27 cellular contexts compared by ENCODE assay signal in genomic region chr3:68855620-68856019, GRCh38.
A peak's percentile ranks its signal among the peaks of the same experiment; 100 is the strongest.
DNase-seq lines count a peak whose midpoint lies in the region; FAIRE-seq and TF ChIP-seq lines count a peak whose summit lies in the region.
"Had no signal": no experiment of that assay in that cellular context is flagged by ENCODE, and none has a peak within 500 bp of the region (broad histone marks: within the 10 kb centered on the region; RNA-seq: fewer than 3 reads in every experiment).

No MANE protein-coding gene starts in this region.

- H3K4me2 ChIP-seq in H9 (ENCODE audit: insufficient read depth, insufficient read length, low read length) = no peak overlapping the region
- no peak overlapping the region for H3K4me2 ChIP-seq in smooth muscle cell
- H3K4me2 ChIP-seq: BLaER1 had no signal

- CTCF ChIA-PET in RWPE1 (lab: Yijun Ruan, JAX) = no interaction called here

- no peaks in the 10 kb centered on the region for H3K27me3 ChIP-seq in H9 (ENCODE audit: insufficient read depth, low read length)
- H3K27me3 ChIP-seq in smooth muscle cell (ENCODE audit: low read depth) = no peaks in the 10 kb centered on the region
- H3K27me3 ChIP-seq: BLaER1 had no signal

- no peak overlapping the region for H3T11ph ChIP-seq in H9 (ENCODE audit: low read length)

- H3K4me1 Mint-ChIP-seq in H9 = no peaks in the 10 kb centered on the region
- H3K4me1 Mint-ChIP-seq: CD14-positive monocyte; CD4-positive, alpha-beta memory T cell; CD4-positive, CD25-positive, alpha-beta regulatory T cell; CD8-positive, alpha-beta memory T cell had no signal

- H4K8ac ChIP-seq in H9 (replicated peaks; ENCODE audit: insufficient read length, low read depth, low read length) = no peak overlapping the region

- no CpG with 5 or more reads among the region's 7 CpGs for WGBS in H9 (ENCODE audit: extremely low coverage, insufficient read length, low lambda C conversion rate)
- 75% methylated on average over 7 of the region's 7 CpGs for WGBS in smooth muscle cell (ENCODE audit: low lambda C conversion rate)

- no peak overlapping the region for H2BK12ac ChIP-seq in H9 (ENCODE audit: insufficient read length, low read depth, low read length)

- peaks cover 6 to 7% of the 10 kb centered on the region in 2 experiments for H3K9me3 Mint-ChIP-seq in H9

- no peak overlapping the region for H3K4ac ChIP-seq in H9 (ENCODE audit: low read depth, low read length)

- H2AFZ ChIP-seq in H9 (ENCODE audit: low read length) (no peak overlapping the region), smooth muscle cell (ENCODE audit: low read depth) (no peak overlapping the region)

- H4K20me1 ChIP-seq in H9 (ENCODE audit: control insufficient read depth, insufficient read depth, insufficient read length) (no peaks in the 10 kb centered on the region), smooth muscle cell (ENCODE audit: low read depth) (no peaks in the 10 kb centered on the region)
- H4K20me1 ChIP-seq: BLaER1 had no signal

- H3K23me2 ChIP-seq in H9 (ENCODE audit: insufficient read length, low read depth, low read length, poor library complexity, severe bottlenecking) = no peaks in the 10 kb centered on the region

- no peak overlapping the region for H2BK20ac ChIP-seq in H9 (ENCODE audit: low read depth, low read length, poor library complexity, severe bottlenecking)

- no peaks in the 10 kb centered on the region for H3K36me3 ChIP-seq in smooth muscle cell (ENCODE audit: low read depth)
- H3K36me3 ChIP-seq: BE2C, BLaER1 had no signal

- no peak overlapping the region for H3K4me3 Mint-ChIP-seq in H9
- H3K4me3 Mint-ChIP-seq: CD14-positive monocyte; CD4-positive, alpha-beta memory T cell; CD4-positive, CD25-positive, alpha-beta regulatory T cell; CD8-positive, alpha-beta memory T cell had no signal

- H4K91ac ChIP-seq in H9 (ENCODE audit: insufficient read length, low read depth, low read length) = no peak overlapping the region

- no peaks in the 10 kb centered on the region for H3K27me3 Mint-ChIP-seq in H9 (ENCODE audit: low read depth)

- H3F3A ChIP-seq in smooth muscle cell (ENCODE audit: low read depth) = no peaks in the 10 kb centered on the region

- peaks cover 2 to 5% (median 3%) of the 10 kb centered on the region in 3 experiments; a peak in 3 of 7 replicates for H3K36me3 Mint-ChIP-seq in H9 (ENCODE audit: insufficient read depth in 1 of 3, low read depth in 3 of 3)
- H3K36me3 Mint-ChIP-seq: CD14-positive monocyte; CD4-positive, alpha-beta memory T cell; CD4-positive, CD25-positive, alpha-beta regulatory T cell; CD8-positive, alpha-beta memory T cell had no signal

- H3K23ac ChIP-seq in H9 (ENCODE audit: insufficient read length, low read depth, low read length) = no peak overlapping the region

- no peaks in the 10 kb centered on the region for H3K4me1 ChIP-seq in H9 (ENCODE audit: insufficient read depth, low read length)
- no peaks in the 10 kb centered on the region for H3K4me1 ChIP-seq in smooth muscle cell (ENCODE audit: low read depth)
- H3K4me1 ChIP-seq: BE2C, BLaER1 had no signal

- no peaks in the 10 kb centered on the region for H3K79me2 ChIP-seq in H9 (ENCODE audit: insufficient read depth, low read length)
- no peaks in the 10 kb centered on the region for H3K79me2 ChIP-seq in smooth muscle cell (ENCODE audit: low read depth)

- no peak overlapping the region for H2BK15ac ChIP-seq in H9 (ENCODE audit: low read depth, low read length)

- H3K27ac ChIP-seq in H9 (ENCODE audit: insufficient read length, low read depth, low read length) (no peak overlapping the region), RWPE1 (no peak overlapping the region), smooth muscle cell (ENCODE audit: low read depth) (peak overlapping the region; percentile 22)
- H3K27ac ChIP-seq: BLaER1 had no signal

- no peaks in the 10 kb centered on the region for H3K9me3 ChIP-seq in H9 (ENCODE audit: control insufficient read depth, low read depth, low read length)
- H3K9me3 ChIP-seq in smooth muscle cell (replicated peaks; ENCODE audit: low read depth) = no peaks in the 10 kb centered on the region
- H3K9me3 ChIP-seq: BE2C, BLaER1 had no signal

- H3K4me3 ChIP-seq in epithelial cell of esophagus (ENCODE audit: low read length) (no peak overlapping the region), smooth muscle cell (no peak overlapping the region)
- H3K4me3 ChIP-seq: BLaER1, GM12878 had no signal

- no peak overlapping the region for H3K56ac ChIP-seq in H9 (ENCODE audit: insufficient read length, low read depth, low read length)

- H3K27ac Mint-ChIP-seq in H9 = no peak overlapping the region
- H3K27ac Mint-ChIP-seq: CD14-positive monocyte; CD4-positive, alpha-beta memory T cell; CD4-positive, CD25-positive, alpha-beta regulatory T cell; CD8-positive, alpha-beta memory T cell had no signal

- H2AK5ac ChIP-seq in H9 (ENCODE audit: insufficient read length, low read length) = no peak overlapping the region

- POLR2A ChIA-PET in RWPE1 (lab: Yijun Ruan, JAX; ENCODE audit: low non-redundant PET) = no interaction called here

- no peak overlapping the region for H3K18ac ChIP-seq in H9 (ENCODE audit: insufficient read length, low read depth, low read length)

- no peak for TF ChIP-seq CTCF in H9 (conservative IDR thresholded peaks at IDR 0.05)
- no peak for TF ChIP-seq CTCF in RWPE1 (conservative IDR thresholded peaks at IDR 0.05; ENCODE audit: low read depth)
- TF ChIP-seq CTCF in epithelial cell of esophagus (IDR thresholded peaks at IDR 0.05; ENCODE audit: insufficient read depth, low read depth, low read length, missing control alignments) = no peak
- no peak for TF ChIP-seq CTCF in smooth muscle cell (IDR thresholded peaks at IDR 0.05; ENCODE audit: borderline replicate concordance, insufficient read depth, poor library complexity, severe bottlenecking)

- H2BK5ac ChIP-seq in H9 (ENCODE audit: insufficient read length, low read length) = no peak overlapping the region

- H2BK120ac ChIP-seq in H9 (ENCODE audit: low read depth, low read length, poor library complexity, severe bottlenecking) = no peak overlapping the region

- H3K79me1 ChIP-seq in H9 (ENCODE audit: insufficient read depth, low read depth, low read length, poor library complexity, severe bottlenecking) = no peaks in the 10 kb centered on the region

- no peak overlapping the region; the same call in 1 of the 2 replicates for H3K14ac ChIP-seq in H9 (ENCODE audit: insufficient read depth, low read length)

- no peak for FAIRE-seq in GM19239 (lab: Jason Lieb, UNC)
- FAIRE-seq: A204.1, GM12878, GM12892 had no signal

- peak overlapping the region; percentile 66 for H4K5ac ChIP-seq in H9 (ENCODE audit: insufficient read length, low read depth, low read length)

- DNase-seq in H9 = no peak
- peak; percentile 5 for DNase-seq in RWPE1 (ENCODE audit: low spot score)
- DNase-seq in epithelial cell of esophagus (ENCODE audit: low read depth) = peak; percentile 40
- no peak for DNase-seq in smooth muscle cell (lab: John Stamatoyannopoulos, UW; ENCODE audit: unreplicated experiment)
- DNase-seq in NCI-H1694 treated with DMSO at 0.1 percent for 48 hours (lab: John Stamatoyannopoulos, UW) = no peak
- no peak for DNase-seq in GM19239 (ENCODE audit: insufficient read length, low spot score)
- DNase-seq in NCI-H226 = no peak
- DNase-seq: 8988T; ACHN; BE2C; C1 segment of cervical spinal cord; CD4-positive, alpha-beta memory T cell; CD4-positive, CD25-positive, alpha-beta regulatory T cell; CD8-positive, alpha-beta memory T cell; COR-L47; DMS 273 treated with DMSO at 0.1 percent for 48 hours; DMS153; DMS53; DMS79; DND-41; EL; GDM1 had no signal

- H3K9ac ChIP-seq in H9 (ENCODE audit: extremely low read depth, insufficient read length, low read length) (no peak overlapping the region), smooth muscle cell (ENCODE audit: low read depth) (no peak overlapping the region)
- H3K9ac ChIP-seq: BLaER1 had no signal

Comparison
In these comparisons a context has a peak if more than half of its experiments do, and no peak if none do; other contexts are left out.
1. DNase-seq: peak in RWPE1 (single experiment) and epithelial cell of esophagus (single experiment); none in H9 (single experiment), smooth muscle cell (single experiment), NCI-H1694 treated with DMSO at 0.1 percent for 48 hours (single experiment), GM19239 (single experiment) and NCI-H226 (single experiment).